In genomic region chr9:129823934-129824601, GRCh38 we compare ENCODE assay signal across 1 cellular context.
TF ChIP-seq lines count a peak whose summit lies in the region.

TOR1A (minus strand) TSS chr9:129824136; CDS start chr9:129824085, 51 bp downstream.

TF ChIP-seq in K562, 482 proteins besides CTCF, POLR2A, EP300 and RAD21 (continued from another document and continues in another):
- TF ChIP-seq NKRF (IDR thresholded peaks at IDR 0.05; ENCODE audit: borderline replicate concordance) (peak; percentile 98), ZNF232 (CRISPR knock-in tag; IDR thresholded peaks at IDR 0.05) (peak; percentile 78), ZNF324 (CRISPR knock-in tag; IDR thresholded peaks at IDR 0.05) (0 out of 2 replicates have a peak, but pooled peaks have one; percentile 16), GTF2E2 (tag; IDR thresholded peaks at IDR 0.05) (peak; percentile 96), ELK1 (CRISPR knock-in tag; IDR thresholded peaks at IDR 0.05) (no peak), ZBTB9 (CRISPR knock-in tag; IDR thresholded peaks at IDR 0.05) (peak; percentile 92), ZNF57 (CRISPR knock-in tag; IDR thresholded peaks at IDR 0.05) (no peak), ZNF239 (CRISPR knock-in tag; IDR thresholded peaks at IDR 0.05) (peak; percentile 60), ZKSCAN3 (CRISPR knock-in tag; IDR thresholded peaks at IDR 0.05) (no peak), GTF3C2 (IDR thresholded peaks at IDR 0.05; ENCODE audit: borderline replicate concordance, extremely low read depth, insufficient read length) (peak; percentile 75), NR2C2 (CRISPR knock-in tag; IDR thresholded peaks at IDR 0.05) (peak; percentile 94), NR2C2 (tag; IDR thresholded peaks at IDR 0.05) (peak; percentile 98), BHLHE40 (IDR thresholded peaks at IDR 0.05; ENCODE audit: low read length) (peak; percentile 51), MXD1 (CRISPR knock-in tag; IDR thresholded peaks at IDR 0.05; ENCODE audit: borderline replicate concordance, poor library complexity, severe bottlenecking) (peak; percentile 18), POLR2AphosphoS2 (IDR thresholded peaks at IDR 0.05; ENCODE audit: low read length) (no peak), CEBPB (tag; IDR thresholded peaks at IDR 0.05) (peak; percentile 66), KLF13 (tag; IDR thresholded peaks at IDR 0.05; ENCODE audit: borderline replicate concordance, low read depth) (peak; percentile 94), MLX (CRISPR knock-in tag; conservative IDR thresholded peaks at IDR 0.05) (peak in 1 of 2 experiments; percentile 74; a peak in 3 of 4 replicates), MITF (IDR thresholded peaks at IDR 0.05) (peak; percentile 23; the same call in 1 of the 2 replicates), USF2 (CRISPR knock-in tag; IDR thresholded peaks at IDR 0.05) (peak; percentile 90), MTA3 (IDR thresholded peaks at IDR 0.05; ENCODE audit: borderline replicate concordance) (peak; percentile 96), NEUROD1 (IDR thresholded peaks at IDR 0.05; ENCODE audit: borderline replicate concordance, low read depth, low read length, partially characterized antibody) (peak; percentile 71), NR2F6 (CRISPR knock-in tag; IDR thresholded peaks at IDR 0.05) (peak; percentile 61; the same call in 1 of the 2 replicates), TOE1 (IDR thresholded peaks at IDR 0.05; ENCODE audit: borderline replicate concordance) (peak; percentile 85), TOE1 (CRISPR knock-in tag; IDR thresholded peaks at IDR 0.05; ENCODE audit: borderline replicate concordance, low read depth) (peak; percentile 83), CBFB (CRISPR knock-in tag; IDR thresholded peaks at IDR 0.05) (peak; percentile 94; the same call in 1 of the 2 replicates), RBM14 (IDR thresholded peaks at IDR 0.05; ENCODE audit: borderline replicate concordance, insufficient read depth, low read depth, low read length) (no peak), ZSCAN32 (CRISPR knock-in tag; IDR thresholded peaks at IDR 0.05) (0 out of 2 replicates have a peak, but pooled peaks have one; percentile 36), POLR2B (IDR thresholded peaks at IDR 0.05; ENCODE audit: low read depth, partially characterized antibody) (peak; percentile 86), ZNF133 (CRISPR knock-in tag; IDR thresholded peaks at IDR 0.05) (no peak), GMEB1 (CRISPR knock-in tag; IDR thresholded peaks at IDR 0.05) (peak; percentile 58; the same call in 1 of the 2 replicates), GTF2F1 (IDR thresholded peaks at IDR 0.05; ENCODE audit: low read depth, low read length) (no peak), ASH1L (IDR thresholded peaks at IDR 0.05; ENCODE audit: borderline replicate concordance, low read depth, partially characterized antibody) (peak; percentile 66), CREB1 (IDR thresholded peaks at IDR 0.05) (peak; percentile 62), CREB1 (CRISPR knock-in tag; IDR thresholded peaks at IDR 0.05) (peak; percentile 75; the same call in 1 of the 2 replicates), TAL1 (IDR thresholded peaks at IDR 0.05) (0 out of 2 replicates have a peak, but pooled peaks have one; percentile 5), NFATC3 (IDR thresholded peaks at IDR 0.05) (no peak), ETV5 (CRISPR knock-in tag; IDR thresholded peaks at IDR 0.05; ENCODE audit: low read depth) (peak; percentile 99), HMGN3 (IDR thresholded peaks at IDR 0.05; ENCODE audit: borderline replicate concordance, extremely low read depth, insufficient read length, low read depth, low read length) (peak; percentile 63), PKNOX1 (IDR thresholded peaks at IDR 0.05) (peak; percentile 18; the same call in 1 of the 2 replicates), ZBTB49 (CRISPR knock-in tag; IDR thresholded peaks at IDR 0.05; ENCODE audit: borderline replicate concordance) (0 out of 2 replicates have a peak, but pooled peaks have one; percentile 61)
